In genomic region chr21:43733060-43733459, GRCh38 we compare ENCODE assay signal across 12 cellular contexts. TPM values are rescaled to one million over a fixed set of nuclear protein-coding genes. Genes with fewer than 3 reads are reported as not detected.
DNase-seq lines count a peak whose midpoint lies in the region; ATAC-seq and TF ChIP-seq lines count a peak whose summit lies in the region.
"Had no signal": no experiment of that assay in that cellular context is flagged by ENCODE, and none has a peak within 500 bp of the region (broad histone marks: within the 10 kb centered on the region; RNA-seq: fewer than 3 reads in every experiment).

No MANE protein-coding gene starts in this region.

- no peaks in the 10 kb centered on the region for H3K9me3 ChIP-seq in Panc1 (ENCODE audit: control insufficient read depth, insufficient read depth, low read depth, low read length)
- H3K9me3 ChIP-seq in hepatocyte (ENCODE audit: low read depth): no peaks in the 10 kb centered on the region
- no peaks in the 10 kb centered on the region for H3K9me3 ChIP-seq in thymus (ENCODE audit: control insufficient read depth)
- H3K9me3 ChIP-seq: gastrocnemius medialis had no signal

- peaks cover 11% of the 10 kb centered on the region for H3K36me3 Mint-ChIP-seq in brain

- H3K27ac ChIP-seq in Panc1 (ENCODE audit: low read length) (peak overlapping the region; percentile 86), hepatocyte (peak overlapping the region; percentile 90), thymus (ENCODE audit: low read depth) (peak overlapping the region; percentile 32)
- H3K27ac ChIP-seq: gastrocnemius medialis, parathyroid adenoma had no signal

- H3K36me3 ChIP-seq in Panc1 (ENCODE audit: control insufficient read depth, insufficient read depth, low read length) (no peaks in the 10 kb centered on the region), hepatocyte (replicated peaks; ENCODE audit: insufficient read depth, low read depth) (no peaks in the 10 kb centered on the region), thymus (ENCODE audit: control insufficient read depth, insufficient read depth) (no peaks in the 10 kb centered on the region)
- H3K36me3 ChIP-seq: gastrocnemius medialis had no signal

- no peak for TF ChIP-seq POLR2A in lower leg skin (IDR thresholded peaks at IDR 0.05)

- peaks cover 80% of the 10 kb centered on the region for H3K4me1 Mint-ChIP-seq in brain

- CTCF ChIA-PET in Panc1 (lab: Charles Lee): interaction anchor here (0.6 kb wide), 2 partner anchors 22 to 25 kb away, joined by 4 read pairs; no protein-coding TSS in a partner anchor

- H3K27me3 Mint-ChIP-seq in brain: no peaks in the 10 kb centered on the region

- intact Hi-C loops in Panc1 (cut with micrococcal nuclease; ENCODE audit: unreplicated experiment): no loop called here
- intact Hi-C loops in lower leg skin (cut with DNase I; ENCODE audit: low total_unique reads): no loop called here
- intact Hi-C loops in left colon (cut with DNase I, micrococcal nuclease): loop anchor here in 1 of 2 donors (10.0 kb wide), 2 partner anchors 52 to 68 kb away; partner anchors contain the start of gene RRP1

- no peak overlapping the region for H2AFZ ChIP-seq in hepatocyte
- H2AFZ ChIP-seq: parathyroid adenoma had no signal

- no peak for TF ChIP-seq CTCF in Panc1 (IDR thresholded peaks at IDR 0.05)
- TF ChIP-seq CTCF in brain (conservative IDR thresholded peaks at IDR 0.05): no peak
- no peak for TF ChIP-seq CTCF in hepatocyte (IDR thresholded peaks at IDR 0.05; ENCODE audit: poor library complexity)
- no peak for TF ChIP-seq CTCF in lower leg skin (IDR thresholded peaks at IDR 0.05)

- H3K4me3 ChIP-seq in Panc1 (ENCODE audit: low read depth in 2 of 2, low read length in 2 of 2): no peak overlapping the region
- no peak overlapping the region for H3K4me3 ChIP-seq in hepatocyte
- H3K4me3 ChIP-seq in thymus (ENCODE audit: low read length): no peak overlapping the region
- H3K4me3 ChIP-seq in lower leg skin (ENCODE audit: low read depth, poor library complexity, severe bottlenecking): no peak overlapping the region
- H3K4me3 ChIP-seq: gastrocnemius medialis had no signal

- H3K27ac Mint-ChIP-seq in brain: peak overlapping the region in 4 of 5 experiments; percentile 97 to 99 (median 98)

- no peak for DNase-seq in Panc1 (ENCODE audit: low read depth, low spot score)
- no peak for DNase-seq in hepatocyte (ENCODE audit: low spot score)
- DNase-seq in lower leg skin (ENCODE audit: low spot score in 2 of 2): no peak
- no peak for DNase-seq in left colon
- DNase-seq: gastrocnemius medialis, NCI-H2029 treated with DMSO at 0.1 percent for 48 hours, NCI-H69 had no signal

- peaks cover 5% of the 10 kb centered on the region for H4K20me1 ChIP-seq in hepatocyte (ENCODE audit: insufficient read depth, poor library complexity, severe bottlenecking)

- no peaks in the 10 kb centered on the region for H3K9me2 ChIP-seq in hepatocyte (replicated peaks; ENCODE audit: insufficient read depth)

- H3K79me2 ChIP-seq in hepatocyte: peaks cover 82% of the 10 kb centered on the region

- H3K4me2 ChIP-seq in hepatocyte: no peak overlapping the region

- ATAC-seq in Panc1 (no peak), HG03139 (IDR thresholded peaks at IDR 0.05; ENCODE audit: unreplicated experiment) (no peak), left colon (no peak)
- ATAC-seq: gastrocnemius medialis had no signal

- H3K4me1 ChIP-seq in Panc1 (ENCODE audit: control insufficient read depth, insufficient read depth, low read length) (peaks cover 70% of the 10 kb centered on the region), hepatocyte (ENCODE audit: insufficient read depth) (peaks cover 71% of the 10 kb centered on the region), thymus (ENCODE audit: control insufficient read depth, insufficient read depth, low read length) (peaks cover 32% of the 10 kb centered on the region)

- H3K27me3 ChIP-seq in Panc1 (ENCODE audit: control insufficient read depth, insufficient read depth, low read length): no peaks in the 10 kb centered on the region
- H3K27me3 ChIP-seq in hepatocyte: no peaks in the 10 kb centered on the region
- peaks cover 5% of the 10 kb centered on the region for H3K27me3 ChIP-seq in thymus (ENCODE audit: control insufficient read depth, insufficient read depth)
- H3K27me3 ChIP-seq: gastrocnemius medialis had no signal

- in situ Hi-C loops in Panc1 (cut with HindIII; ENCODE audit: low pct_unique_long_range_greater_than_20kb, low sequenced_read_pairs): no loop called here

- 83% methylated on average over 4 of the region's 10 CpGs for WGBS in hepatocyte (ENCODE audit: low lambda C conversion rate, missing lambda C conversion rate)
- 51% methylated on average over 10 of the region's 10 CpGs for WGBS in thymus
- WGBS in lower leg skin, 2 donors: 55 to 63% methylated on average over 10 of the region's 10 CpGs

- POLR2A ChIA-PET in Panc1 (lab: Charles Lee): interaction anchor here (0.5 kb wide), 1 partner anchor 41 kb away, joined by 4 read pairs; no protein-coding TSS in a partner anchor

- peak overlapping the region in 4 of 5 experiments; percentile 47 to 81 (median 79) for H3K4me3 Mint-ChIP-seq in brain
- H3K4me3 Mint-ChIP-seq: activated T-helper 1 cell treated with anti-CD3 and anti-CD28 coated beads, Interleukin-12 subunit alpha, Interleukin-12 subunit beta, Interleukin-2, Interleukin-4 antibody, amounts not matched to agents 30 ng/mL and 10 ng/mL and 1 ng/mL, durations not matched to agents 14 hours and 24 hours and 36 hours had no signal

- BruUV-seq in Panc1 (replicated peaks; lab: Mats Ljungman, UMichigan): no TSS peak

- peaks cover 0 to 2% (median 0%) of the 10 kb centered on the region in 5 experiments for H3K9me3 Mint-ChIP-seq in brain
- H3K9me3 Mint-ChIP-seq: activated T-helper 1 cell treated with anti-CD3 and anti-CD28 coated beads, Interleukin-12 subunit alpha, Interleukin-12 subunit beta, Interleukin-2, Interleukin-4 antibody, amounts not matched to agents 30 ng/mL and 10 ng/mL and 1 ng/mL, durations not matched to agents 14 hours and 24 hours and 36 hours had no signal

RNA-seq across cellular contexts. Expression of gene PDXK, which starts 14.1 kb away (rescaled TPM):
- total RNA-seq in Panc1 (2021; ENCODE audit: unreplicated experiment) (184 TPM), hepatocyte (80.3 and 103 TPM in 2 replicates), lower leg skin (10 to 100 TPM; 19.5 to 55.6 (median 42.1) TPM), left colon (100 to 1,000 TPM; 144 to 188 TPM)
- 125 TPM for polyA plus RNA-seq in Panc1 (2012; ENCODE audit: insufficient read length)
- polyA plus RNA-seq in brain (ENCODE audit: insufficient read depth, low read depth, low replicate concordance) (83.2 TPM), hepatocyte (185 and 192 TPM in 2 replicates), thymus (59.0 TPM)

RNA-seq across cellular contexts. Expression of gene CSTB, which starts 43.0 kb away (rescaled TPM):
- 72.5 TPM for total RNA-seq in Panc1 (2021; ENCODE audit: unreplicated experiment)
- polyA plus RNA-seq in Panc1 (2012; ENCODE audit: insufficient read length): 127 TPM
- polyA plus RNA-seq in brain (ENCODE audit: insufficient read depth, low read depth, low replicate concordance): 63.4 TPM
- total RNA-seq in hepatocyte: 24.1 and 30.4 TPM in 2 replicates
- polyA plus RNA-seq in hepatocyte: 116 and 120 TPM in 2 replicates
- 198 TPM for polyA plus RNA-seq in thymus
- total RNA-seq in lower leg skin: 10 to 100 TPM; 11.0 to 29.3 (median 21.8) TPM
- total RNA-seq in left colon: 10 to 100 TPM; 69.1 to 74.4 TPM

RNA-seq across cellular contexts. Expression of gene RRP1, which starts 56.3 kb away (rescaled TPM):
- total RNA-seq in Panc1 (2021; ENCODE audit: unreplicated experiment) (41.8 TPM), hepatocyte (20.8 and 24.1 TPM in 2 replicates), lower leg skin (10 to 100 TPM; 19.5 to 43.2 (median 25.5) TPM), left colon (10 to 100 TPM; 13.0 to 18.5 TPM)
- polyA plus RNA-seq in Panc1 (2012; ENCODE audit: insufficient read length): 45.9 TPM
- polyA plus RNA-seq in brain (ENCODE audit: insufficient read depth, low read depth, low replicate concordance) (27.4 TPM), hepatocyte (32.0 and 40.9 TPM in 2 replicates), thymus (16.3 TPM)

Comparison
In these comparisons a context has a peak if more than half of its experiments do, and no peak if none do; other contexts are left out.
1. H3K27ac ChIP-seq: peak in every context shown above with its lines; median percentile 90 in hepatocyte; 86 in Panc1; 32 in thymus.